ENCODE assay signal across 8 cellular contexts in the genomic region with DNA sequence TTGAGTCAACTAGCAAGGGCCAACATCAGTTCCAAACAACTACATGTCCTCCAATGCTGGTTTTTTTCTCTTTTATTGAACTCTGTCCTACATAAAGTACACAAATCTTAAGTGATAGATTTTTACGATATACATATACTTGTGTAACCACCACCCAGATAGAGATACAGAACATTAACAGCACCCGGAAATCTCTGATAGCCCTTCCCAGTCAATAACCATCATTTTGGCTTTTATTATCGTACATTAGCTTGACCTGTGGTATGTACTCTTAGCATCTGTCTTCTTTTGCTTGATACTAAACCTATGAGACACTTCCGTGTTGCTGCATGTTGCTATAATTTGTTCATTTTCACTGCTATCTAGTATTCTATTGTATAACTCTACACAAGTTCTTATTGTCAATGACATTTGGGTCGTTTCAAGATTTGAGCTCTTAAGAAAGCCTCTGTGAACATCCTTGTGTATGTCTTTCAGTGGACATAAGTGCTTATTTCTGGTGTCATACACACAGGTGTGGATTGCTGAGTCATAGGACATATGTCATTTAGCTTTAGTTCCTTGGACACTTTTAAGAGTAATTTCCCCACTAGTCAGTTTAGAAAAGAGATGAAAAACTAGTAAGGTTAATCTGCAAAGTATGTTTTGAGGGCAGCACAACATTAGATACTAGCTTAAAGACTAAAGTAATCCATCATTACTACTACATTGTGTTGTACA.
"Had no signal": no experiment of that assay in that cellular context is flagged by ENCODE, and none has a peak within 500 bp of the region (broad histone marks: within the 10 kb centered on the region; RNA-seq: fewer than 3 reads in every experiment).

No MANE protein-coding gene starts in this region.

- H3K4me3 ChIP-seq: GM23338 had no signal

- DNase-seq: H9, HCEC 1CT, HFFc6, KG1 had no signal

- ATAC-seq: GM23338 had no signal

- H3K4me2 ChIP-seq: GM23338 had no signal

- H2AFZ ChIP-seq: GM23338 had no signal

- FAIRE-seq: H1, H54, HTR-8/SVneo had no signal
